ENCODE assay signal across 8 cellular contexts in genomic region chr5:139670369-139671095, GRCh38. TPM values are rescaled to one million over a fixed set of nuclear protein-coding genes. Genes with fewer than 3 reads are reported as not detected.
DNase-seq lines count a peak whose midpoint lies in the region; ATAC-seq and TF ChIP-seq lines count a peak whose summit lies in the region.

No MANE protein-coding gene starts in this region.

- TF ChIP-seq CTCF in LNCAP (IDR thresholded peaks at IDR 0.05) (0 out of 2 replicates have a peak, but pooled peaks have one; percentile 20), astrocyte of the cerebellum (IDR thresholded peaks at IDR 0.05; ENCODE audit: low read depth, low read length, missing control alignments) (peak; percentile 56), lower lobe of right lung (IDR thresholded peaks at IDR 0.05) (peak; percentile 15), uterus (IDR thresholded peaks at IDR 0.05) (peak in 2 of 4 experiments; percentile 13 to 19)

- peak overlapping the region; percentile 86 for H3K27ac ChIP-seq in lower lobe of right lung
- H3K27ac ChIP-seq in uterus = peak overlapping the region; percentile 89 to 96

- H3K4me1 ChIP-seq in lower lobe of right lung (peaks cover 82% of the 10 kb centered on the region), uterus (peaks cover 0 to 40% of the 10 kb centered on the region in 2 donors)

- no peaks in the 10 kb centered on the region for H3K9me3 ChIP-seq in lower lobe of right lung
- H3K9me3 ChIP-seq in uterus = no peaks in the 10 kb centered on the region

- peak; percentile 10 for DNase-seq in activated T-cell treated with anti-CD3 and anti-CD28 coated beads for 48 hours (ENCODE audit: low read depth)
- DNase-seq in activated T-cell treated with anti-CD3 and anti-CD28 coated beads, Interleukin-2, amount 50 U/mL, for 1 hour = no peak
- DNase-seq in H7 = peak; percentile 77
- no peak for DNase-seq in astrocyte of the cerebellum (ENCODE audit: low read depth)
- DNase-seq in lower lobe of right lung = no peak
- DNase-seq in uterus = no peak
- DNase-seq in left lobe of liver (ENCODE audit: low spot score) = no peak

- ATAC-seq in lower lobe of right lung (peak in 1 of 2 donors; percentile 6), left lobe of liver (no peak)

- H3K27me3 ChIP-seq in H7 (ENCODE audit: control insufficient read depth, insufficient read depth, low read length) = no peaks in the 10 kb centered on the region
- H3K27me3 ChIP-seq in lower lobe of right lung (ENCODE audit: low read depth) = no peaks in the 10 kb centered on the region
- H3K27me3 ChIP-seq in uterus = no peaks in the 10 kb centered on the region

- in situ Hi-C loops in astrocyte of the cerebellum (cut with HindIII; ENCODE audit: low sequenced_read_pairs) = no loop called here

- H3K4me3 ChIP-seq in H7 (ENCODE audit: insufficient read depth, low read depth, low read length) = no peak overlapping the region
- H3K4me3 ChIP-seq in astrocyte of the cerebellum (ENCODE audit: low read depth, low read length) = peak overlapping the region; percentile 14
- peak overlapping the region; percentile 50 for H3K4me3 ChIP-seq in lower lobe of right lung
- H3K4me3 ChIP-seq in uterus = no peak overlapping the region

- intact Hi-C loops in lower lobe of right lung (cut with DNase I) = no loop called here
- intact Hi-C loops in uterus (cut with DNase I; ENCODE audit: low total_unique reads) = no loop called here

- no peak for TF ChIP-seq POLR2A in uterus (IDR thresholded peaks at IDR 0.05)

- H3K36me3 ChIP-seq in H7 (replicated peaks; ENCODE audit: control insufficient read depth, insufficient read depth, low read length) (no peaks in the 10 kb centered on the region), lower lobe of right lung (no peaks in the 10 kb centered on the region), uterus (no peaks in the 10 kb centered on the region)

RNA-seq across cellular contexts. Expression of gene CXXC5, which starts 22.4 kb away (rescaled TPM):
- total RNA-seq in H7 (2014; rRNA removed; shearing (Covaris generic)) = 150 and 154 TPM in 2 replicates
- 27.3 TPM for total RNA-seq in lower lobe of right lung
- total RNA-seq in uterus = 10 to 100 TPM in 3 of 4 donors, 1 to 10 TPM in 1; 3.3 to 51.3 (median 35.0) TPM
- 64.0 TPM for total RNA-seq in left lobe of liver

Comparison
In these comparisons a context has a peak if more than half of its experiments do, and no peak if none do; other contexts are left out.
1. DNase-seq: peak in activated T-cell treated with anti-CD3 and anti-CD28 coated beads for 48 hours (single experiment) and H7 (single experiment); none in activated T-cell treated with anti-CD3 and anti-CD28 coated beads, Interleukin-2, amount 50 U/mL, for 1 hour (single experiment), astrocyte of the cerebellum (single experiment), lower lobe of right lung (single experiment), uterus (0 of 2) and left lobe of liver (single experiment).
2. H3K4me3 ChIP-seq: peak in astrocyte of the cerebellum (single experiment) and lower lobe of right lung (single experiment); none in H7 (single experiment) and uterus (0 of 2).